In the genomic region with DNA sequence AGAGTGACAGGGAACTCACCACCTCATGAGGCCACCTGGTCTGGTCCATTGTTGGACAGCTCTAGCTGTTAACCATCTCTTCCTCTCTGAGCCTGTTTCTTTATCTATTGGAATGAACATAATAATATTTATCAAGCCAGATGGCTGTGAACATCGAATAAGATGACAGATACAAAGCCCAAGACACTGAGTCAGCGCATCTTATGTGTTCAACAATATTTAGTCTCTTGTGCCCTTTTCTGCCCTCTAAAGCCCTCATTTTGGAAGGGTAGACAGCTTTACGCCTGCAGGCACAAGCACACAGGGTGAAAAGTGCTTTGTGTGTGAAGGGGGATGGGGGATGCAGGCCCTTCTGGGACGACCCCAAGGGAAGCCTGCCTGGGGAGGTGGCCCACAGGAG, we compare ENCODE assay signal across 29 cellular contexts.
"Had no signal": no experiment of that assay in that cellular context is flagged by ENCODE, and none has a peak within 500 bp of the region (broad histone marks: within the 10 kb centered on the region; RNA-seq: fewer than 3 reads in every experiment).

No MANE protein-coding gene starts in this region.

- H3K9me3 ChIP-seq: colonic mucosa, SJCRH30 had no signal

- H3K36me3 ChIP-seq: brain microvascular endothelial cell, cardiac muscle cell, colonic mucosa, SJCRH30 had no signal

- H3K4me3 Mint-ChIP-seq: activated CD4-positive, alpha-beta T cell treated with anti-CD3 and anti-CD28 coated beads, Interleukin-2, amount 10 ng/mL, durations not matched to agents 7 days and 5 days; activated CD8-positive, alpha-beta T cell treated with anti-CD3 and anti-CD28 coated beads, Interleukin-2, amount 10 ng/mL, durations not matched to agents 7 days and 5 days; activated naive CD8-positive, alpha-beta T cell; activated T-cell treated with anti-CD3 and anti-CD28 coated beads, Interleukin-2, amount 50 U/mL, for 4 hours; T-helper 1 cell treated with Interleukin-12 subunit alpha and Interleukin-12 subunit beta and Interleukin-4 antibody, amounts not matched to agents 30 μg/mL and 1 μg/mL, for 36 hours had no signal

- H3K36me3 Mint-ChIP-seq: activated naive CD8-positive, alpha-beta T cell had no signal

- DNase-seq: activated CD4-positive, alpha-beta T cell treated with anti-CD3 and anti-CD28 coated beads, Interleukin-2, amount 10 ng/mL, durations not matched to agents 7 days and 5 days; activated CD4-positive, CD25-positive, alpha-beta regulatory T cell; activated CD8-positive, alpha-beta T cell treated with anti-CD3 and anti-CD28 coated beads, Interleukin-2, amount 10 ng/mL, durations not matched to agents 7 days and 5 days; activated naive CD4-positive, alpha-beta T cell treated with Interleukin-2 at 50 U/mL for 16 hours; activated T-cell treated with anti-CD3 and anti-CD28 coated beads, Interleukin-2, amount 50 U/mL, for 4 hours; amygdala; brain microvascular endothelial cell; cerebellar nuclear complex; KBM-7; NCI-H1048; NCI-H1417; NCI-H1930; NCI-H2171; NCI-H345; NCI-H510A; NCI-H526 treated with DMSO at 0.1 percent for 48 hours; NK-92 treated with Interleukin-12 subunit alpha and Interleukin-12 subunit beta, amount 100 ng/mL, for 24 hours; OCI-M1; RPMI8226; SJCRH30; SW 1271; T-helper 9 cell had no signal

- H3K27ac ChIP-seq: brain microvascular endothelial cell, cardiac muscle cell, SJCRH30 had no signal

- H3K4me3 ChIP-seq: cardiac muscle cell, colonic mucosa, SJCRH30 had no signal

- H3K27me3 ChIP-seq: colonic mucosa, SJCRH30 had no signal

- ATAC-seq: activated CD8-positive, alpha-beta T cell treated with anti-CD3 and anti-CD28 coated beads, Interleukin-2, amount 10 ng/mL, durations not matched to agents 7 days and 5 days; activated T-cell treated with anti-CD3 and anti-CD28 coated beads, Interleukin-2, amount 50 U/mL, for 4 hours; Panc1; Right ventricle myocardium inferior; SK-N-SH treated with all-trans-retinoic acid at 6 μM for 48 hours had no signal

- H3K4me1 ChIP-seq: colonic mucosa had no signal

- H3K27ac Mint-ChIP-seq: activated CD4-positive, alpha-beta T cell treated with anti-CD3 and anti-CD28 coated beads, Interleukin-2, amount 10 ng/mL, durations not matched to agents 7 days and 5 days; activated CD8-positive, alpha-beta T cell treated with anti-CD3 and anti-CD28 coated beads, Interleukin-2, amount 10 ng/mL, durations not matched to agents 7 days and 5 days; activated naive CD8-positive, alpha-beta T cell; T-helper 1 cell treated with Interleukin-12 subunit alpha and Interleukin-12 subunit beta and Interleukin-4 antibody, amounts not matched to agents 30 μg/mL and 1 μg/mL, for 36 hours had no signal

- H3K9me3 Mint-ChIP-seq: activated CD4-positive, alpha-beta T cell treated with anti-CD3 and anti-CD28 coated beads, Interleukin-2, amount 10 ng/mL, durations not matched to agents 7 days and 5 days; activated T-cell treated with anti-CD3 and anti-CD28 coated beads, Interleukin-2, amount 50 U/mL, for 4 hours; T-helper 1 cell treated with Interleukin-12 subunit alpha and Interleukin-12 subunit beta and Interleukin-4 antibody, amounts not matched to agents 30 μg/mL and 1 μg/mL, for 36 hours had no signal
